21 cellular contexts compared by ENCODE assay signal in the genomic region with DNA sequence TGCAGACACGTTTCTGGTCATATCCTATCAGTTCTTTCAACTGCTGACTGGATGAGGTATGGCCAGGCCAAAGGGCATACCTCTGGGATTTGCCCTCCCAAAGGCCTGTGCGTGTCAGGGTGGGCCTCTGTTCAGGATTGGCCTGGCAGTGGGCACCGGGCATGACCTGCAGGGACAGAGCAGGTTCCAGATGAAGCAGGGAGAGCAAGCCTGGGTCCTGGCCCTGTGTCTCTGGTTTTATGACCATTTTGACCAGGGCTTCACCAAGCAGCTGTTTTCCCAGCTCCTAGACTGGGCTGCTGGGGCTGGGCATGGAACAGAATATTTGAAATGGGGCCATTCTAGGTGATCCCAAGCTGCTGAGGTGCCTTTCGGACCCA. TPM values are rescaled to one million over a fixed set of nuclear protein-coding genes. Genes with fewer than 3 reads are reported as not detected.
DNase-seq lines count a peak whose midpoint lies in the region; ATAC-seq, FAIRE-seq and TF ChIP-seq lines count a peak whose summit lies in the region.
"Had no signal": no experiment of that assay in that cellular context is flagged by ENCODE, and none has a peak within 500 bp of the region (broad histone marks: within the 10 kb centered on the region; RNA-seq: fewer than 3 reads in every experiment).

No MANE protein-coding gene starts in this region.

- intact Hi-C loops in right lobe of liver (cut with DNase I) (no loop called here), HepG2 (cut with micrococcal nuclease; ENCODE audit: unreplicated experiment) (no loop called here), pancreas (cut with DNase I) (no loop called here)

- no TSS peak for BruUV-seq in HepG2 (replicated peaks; lab: Mats Ljungman, UMichigan)

- in situ Hi-C loops in HepG2 (cut with HindIII; ENCODE audit: extremely low pct_ligation_motif_present, low pct_unique_long_range_greater_than_20kb): no loop called here

- H3K9me3 ChIP-seq in right lobe of liver (no peaks in the 10 kb centered on the region), HepG2 (ENCODE audit: low read length) (no peaks in the 10 kb centered on the region), esophagus (ENCODE audit: control insufficient read depth in 2 of 2, insufficient read depth in 1 of 2, low read depth in 1 of 2, low read length in 1 of 2) (no peaks in the 10 kb centered on the region), pancreas (no peaks in the 10 kb centered on the region), gastroesophageal sphincter (no peaks in the 10 kb centered on the region)

- TF ChIP-seq RAD21 in HepG2 (CRISPR knock-in tag; IDR thresholded peaks at IDR 0.05): no peak

- H3K4me1 Mint-ChIP-seq in T-helper 2 cell treated with Interferon-gamma antibody and Interleukin-4, amounts not matched to agents 5 μg/mL and 100 μg/mL, for 36 hours (ENCODE audit: low read depth): no peaks in the 10 kb centered on the region
- H3K4me1 Mint-ChIP-seq: nephron progenitor cell had no signal

- WGBS in right lobe of liver (ENCODE audit: insufficient coverage, low coverage, low lambda C conversion rate, missing lambda C conversion rate): 14% methylated on average over 1 of the region's 4 CpGs
- 6% methylated on average over 4 of the region's 4 CpGs for WGBS in HepG2 (ENCODE audit: low lambda C conversion rate)
- 54 to 55% methylated on average over 4 of the region's 4 CpGs for WGBS in esophagus, 2 donors
- WGBS in pancreas, 2 donors: 46 to 61% methylated on average over 4 of the region's 4 CpGs
- 100% methylated on average over 1 of the region's 4 CpGs; no CpG with 5 or more reads in 1 of the 2 donors for WGBS in gastroesophageal sphincter (ENCODE audit: low coverage in 1 of 2), 2 donors

- H4K20me1 ChIP-seq in HepG2 (ENCODE audit: insufficient read depth, low read length): no peaks in the 10 kb centered on the region

- CTCF ChIA-PET in HepG2 (lab: Yijun Ruan, JAX; ENCODE audit: low intra/inter-chr PET ratio, low total read pairs): no interaction called here

- no peak overlapping the region for H3K4me2 ChIP-seq in HepG2 (ENCODE audit: low read depth, low read length)

- H3K36me3 Mint-ChIP-seq in T-helper 2 cell treated with Interferon-gamma antibody and Interleukin-4, amounts not matched to agents 5 μg/mL and 100 μg/mL, for 36 hours (ENCODE audit: low read depth): no peaks in the 10 kb centered on the region

- no peak overlapping the region for H3K9ac ChIP-seq in HepG2 (ENCODE audit: insufficient read depth, low read depth, low read length)

- H3K4me1 ChIP-seq in right lobe of liver: no peaks in the 10 kb centered on the region
- no peaks in the 10 kb centered on the region for H3K4me1 ChIP-seq in HepG2 (ENCODE audit: insufficient read depth, low read length)
- peaks cover 0 to 31% of the 10 kb centered on the region in 2 donors for H3K4me1 ChIP-seq in esophagus (ENCODE audit: control insufficient read depth in 2 of 2, insufficient read depth in 2 of 2, low read length in 1 of 2)
- H3K4me1 ChIP-seq in pancreas: peaks cover 10 to 30% (median 12%) of the 10 kb centered on the region in 3 donors
- no peaks in the 10 kb centered on the region for H3K4me1 ChIP-seq in gastroesophageal sphincter

- DNase-seq in right lobe of liver (peak; percentile 4 to 30 (median 22)), HepG2 (ENCODE audit: low spot score) (no peak), pancreas (no peak), NCI-H345 treated with DMSO at 0.1 percent for 48 hours (lab: John Stamatoyannopoulos, UW; ENCODE audit: unreplicated experiment) (no peak), NCI-H1417 (lab: John Stamatoyannopoulos, UW) (no peak)
- DNase-seq in T-helper 2 cell treated with Interferon-gamma antibody and Interleukin-4, amounts not matched to agents 5 μg/mL and 100 μg/mL, for 36 hours (ENCODE audit: low spot score): no peak
- DNase-seq: activated gamma-delta T cell; DND-41; effector CD4-positive, alpha-beta T cell; mesenchymal stem cell; MM.1S; NCI-H1694 treated with DMSO at 0.1 percent for 48 hours; NCI-H446 treated with DMSO at 0.1 percent for 48 hours; nephron progenitor cell; retina; SHP77 treated with DMSO at 0.1 percent for 48 hours; stimulated activated naive CD8-positive, alpha-beta T cell treated with anti-CD3 and anti-CD28 coated beads, Interleukin-15, Interleukin-2, amounts not matched to agents 100 U/mL and 50 U/mL, for 24 hours had no signal

- H3K27me3 Mint-ChIP-seq in T-helper 2 cell treated with Interferon-gamma antibody and Interleukin-4, amounts not matched to agents 5 μg/mL and 100 μg/mL, for 36 hours (ENCODE audit: low read depth): no peaks in the 10 kb centered on the region

- H3K27me3 ChIP-seq in right lobe of liver (no peaks in the 10 kb centered on the region), HepG2 (ENCODE audit: control insufficient read depth in 1 of 2, insufficient read depth in 2 of 2, low read length in 2 of 2) (peaks cover 11 to 29% of the 10 kb centered on the region in 2 experiments; a peak in 4 of 5 replicates), esophagus (ENCODE audit: control insufficient read depth in 1 of 2, insufficient read depth in 2 of 2, low read length in 2 of 2) (no peaks in the 10 kb centered on the region), pancreas (no peaks in the 10 kb centered on the region), gastroesophageal sphincter (no peaks in the 10 kb centered on the region)

- H3K27ac Mint-ChIP-seq in T-helper 2 cell treated with Interferon-gamma antibody and Interleukin-4, amounts not matched to agents 5 μg/mL and 100 μg/mL, for 36 hours: no peak overlapping the region
- H3K27ac Mint-ChIP-seq: nephron progenitor cell; T-helper 1 cell treated with Interleukin-12 subunit alpha and Interleukin-12 subunit beta and Interleukin-4 antibody, amounts not matched to agents 30 μg/mL and 1 μg/mL, for 36 hours had no signal

- POLR2A ChIA-PET in HepG2 (lab: Yijun Ruan, JAX): no interaction called here

- no peak overlapping the region for H2AFZ ChIP-seq in HepG2 (ENCODE audit: low read length)

- no peak for FAIRE-seq in HepG2 (lab: Jason Lieb, UNC)
- FAIRE-seq in pancreas (lab: Jason Lieb, UNC): no peak
- FAIRE-seq: H54 had no signal

- no peaks in the 10 kb centered on the region for H3K9me3 Mint-ChIP-seq in T-helper 2 cell treated with Interferon-gamma antibody and Interleukin-4, amounts not matched to agents 5 μg/mL and 100 μg/mL, for 36 hours
- H3K9me3 Mint-ChIP-seq: nephron progenitor cell; T-helper 1 cell treated with Interleukin-12 subunit alpha and Interleukin-12 subunit beta and Interleukin-4 antibody, amounts not matched to agents 30 μg/mL and 1 μg/mL, for 36 hours had no signal

- TF ChIP-seq EP300 in HepG2 (IDR thresholded peaks at IDR 0.05; ENCODE audit: low read depth in 2 of 2, low read length in 2 of 2): no peak
- TF ChIP-seq EP300 in HepG2 (CRISPR knock-in tag; IDR thresholded peaks at IDR 0.05; ENCODE audit: borderline replicate concordance): no peak
- TF ChIP-seq EP300 in gastroesophageal sphincter (IDR thresholded peaks at IDR 0.05): no peak

- TF ChIP-seq POLR2A in right lobe of liver (IDR thresholded peaks at IDR 0.05) (no peak), HepG2 (IDR thresholded peaks at IDR 0.05; ENCODE audit: insufficient read depth in 1 of 2, low read depth in 2 of 2, low read length in 2 of 2) (no peak), gastroesophageal sphincter (IDR thresholded peaks at IDR 0.05) (no peak)

- no peaks in the 10 kb centered on the region for H3K79me2 ChIP-seq in HepG2 (ENCODE audit: insufficient read depth, low read length)

- H3K4me3 ChIP-seq in right lobe of liver: no peak overlapping the region
- H3K4me3 ChIP-seq in HepG2 (replicated peaks in 1 of 3; ENCODE audit: insufficient read depth in 1 of 3, low read depth in 2 of 3, low read length in 3 of 3): no peak overlapping the region
- no peak overlapping the region for H3K4me3 ChIP-seq in esophagus (ENCODE audit: low read depth in 1 of 2, low read length in 2 of 2)
- peak overlapping the region in 2 of 4 donors; percentile 35 to 41 for H3K4me3 ChIP-seq in pancreas
- no peak overlapping the region for H3K4me3 ChIP-seq in gastroesophageal sphincter

- H3K36me3 ChIP-seq in right lobe of liver (no peaks in the 10 kb centered on the region), HepG2 (replicated peaks in 1 of 2; ENCODE audit: control insufficient read depth in 1 of 2, insufficient read depth in 2 of 2, low read length in 2 of 2) (no peaks in the 10 kb centered on the region), esophagus (ENCODE audit: control insufficient read depth in 2 of 2, insufficient read depth in 2 of 2, low read length in 1 of 2) (peaks cover 0 to 4% of the 10 kb centered on the region in 2 donors), pancreas (no peaks in the 10 kb centered on the region), gastroesophageal sphincter (no peaks in the 10 kb centered on the region)

- no peak overlapping the region for H3K4me3 Mint-ChIP-seq in T-helper 2 cell treated with Interferon-gamma antibody and Interleukin-4, amounts not matched to agents 5 μg/mL and 100 μg/mL, for 36 hours
- H3K4me3 Mint-ChIP-seq: nephron progenitor cell; T-helper 1 cell treated with Interleukin-12 subunit alpha and Interleukin-12 subunit beta and Interleukin-4 antibody, amounts not matched to agents 30 μg/mL and 1 μg/mL, for 36 hours had no signal

- TF ChIP-seq CTCF in right lobe of liver (IDR thresholded peaks at IDR 0.05) (no peak), HepG2 (CRISPR knock-in tag; IDR thresholded peaks at IDR 0.05) (no peak), pancreas (IDR thresholded peaks at IDR 0.05) (no peak), gastroesophageal sphincter (IDR thresholded peaks at IDR 0.05) (no peak)

- ATAC-seq in right lobe of liver (no peak), HepG2 (no peak), pancreas (no peak), gastroesophageal sphincter (no peak)
- ATAC-seq: stimulated activated naive CD8-positive, alpha-beta T cell treated with anti-CD3 and anti-CD28 coated beads, Interleukin-15, Interleukin-2, amounts not matched to agents 100 U/mL and 50 U/mL, for 24 hours had no signal

- H3K27ac ChIP-seq in right lobe of liver (no peak overlapping the region), HepG2 (ENCODE audit: extremely low read length, insufficient read depth, low read length) (no peak overlapping the region), esophagus (ENCODE audit: low read depth in 2 of 2, low read length in 1 of 2) (peak overlapping the region; percentile 73 to 79), pancreas (peak overlapping the region; percentile 38 to 78 (median 62)), gastroesophageal sphincter (no peak overlapping the region)

RNA-seq across cellular contexts. Expression of gene PROM2, which starts 0.3 kb away (rescaled TPM):
- total RNA-seq in right lobe of liver (under 1 TPM; 0.06 to 0.64 (median 0.43) TPM), HepG2 (2016; rRNA removed; fragmentation: Illumina TruSeq; extraction: Trizol) (not detected in 2 replicates), pancreas (10 to 100 TPM in 5 of 6 donors, 1 to 10 TPM in 1; 9.5 to 20.4 (median 12.8) TPM), gastroesophageal sphincter (10 to 100 TPM in 2 of 4 donors, 1 to 10 TPM in 1, under 1 TPM in 1; 0.94 to 36.4 (median 6.8) TPM)
- not detected in 2 replicates for total RNA-seq in HepG2 (2016; cell fraction: cytosol; rRNA removed; fragmentation: Illumina TruSeq; extraction: Trizol; ENCODE audit: low read depth)
- total RNA-seq in HepG2 (2016; cell fraction: insoluble cytoplasmic fraction; rRNA removed; fragmentation: Illumina TruSeq; extraction: Trizol): not detected in 2 replicates
- not detected in 2 replicates for total RNA-seq in HepG2 (2016; cell fraction: membrane; rRNA removed; fragmentation: Illumina TruSeq; extraction: Trizol)
- not detected in 2 replicates for total RNA-seq in HepG2 (2016; cell fraction: nucleus; rRNA removed; fragmentation: Illumina TruSeq; extraction: Trizol)
- polyA plus RNA-seq in HepG2 (2011; rRNA removed) (not detected in 2 replicates), esophagus (10 to 100 TPM; 56.0 to 82.4 TPM), pancreas (10 to 100 TPM in 1 of 2 donors, 1 to 10 TPM in 1; 8.3 to 12.5 TPM)
- not detected in 2 replicates for polyA plus RNA-seq in HepG2 (2011; cell fraction: cytosol; rRNA removed)
- polyA plus RNA-seq in HepG2 (2011; cell fraction: nucleus; rRNA removed): 0.13 TPM in 1 of 2 replicates, not detected in the other
- not detected in 2 replicates for polyA plus RNA-seq in HepG2 (2012)
- polyA plus RNA-seq in HepG2 (2016; cell fraction: cytosol; fragmentation: Illumina TruSeq; extraction: Trizol; ENCODE audit: low read depth): not detected in 2 replicates
- polyA plus RNA-seq in HepG2 (2016; cell fraction: insoluble cytoplasmic fraction; fragmentation: Illumina TruSeq; extraction: Trizol; ENCODE audit: low read depth): not detected in 2 replicates
- not detected in 2 replicates for polyA plus RNA-seq in HepG2 (2016; cell fraction: membrane; fragmentation: Illumina TruSeq; extraction: Trizol; ENCODE audit: low read depth)
- not detected in 2 replicates for polyA plus RNA-seq in HepG2 (2016; cell fraction: nucleus; fragmentation: Illumina TruSeq; extraction: Trizol; ENCODE audit: insufficient read depth, low read depth)
- 0.87 TPM in 1 of 2 replicates, not detected in the other for polyA minus RNA-seq in HepG2 (2011; rRNA and poly(A)+ RNA removed; ENCODE audit: low replicate concordance)
- polyA minus RNA-seq in HepG2 (2011; cell fraction: cytosol; rRNA and poly(A)+ RNA removed): not detected in 2 replicates
- polyA minus RNA-seq in HepG2 (2011; cell fraction: nucleus; rRNA and poly(A)+ RNA removed): not detected in 2 replicates

RNA-seq across cellular contexts. Expression of gene KCNIP3, which starts 23.2 kb away (rescaled TPM):
- total RNA-seq in right lobe of liver: 1 to 10 TPM in 4 of 6 experiments, under 1 TPM in 2; 0.46 to 3.3 (median 1.2) TPM
- total RNA-seq in HepG2 (2016; rRNA removed; fragmentation: Illumina TruSeq; extraction: Trizol): not detected in 2 replicates
- total RNA-seq in HepG2 (2016; cell fraction: cytosol; rRNA removed; fragmentation: Illumina TruSeq; extraction: Trizol; ENCODE audit: low read depth): not detected in 2 replicates
- total RNA-seq in HepG2 (2016; cell fraction: insoluble cytoplasmic fraction; rRNA removed; fragmentation: Illumina TruSeq; extraction: Trizol): not detected in 2 replicates
- 0.15 TPM in 1 of 2 replicates, not detected in the other for total RNA-seq in HepG2 (2016; cell fraction: membrane; rRNA removed; fragmentation: Illumina TruSeq; extraction: Trizol)
- not detected in 2 replicates for total RNA-seq in HepG2 (2016; cell fraction: nucleus; rRNA removed; fragmentation: Illumina TruSeq; extraction: Trizol)
- not detected in 2 replicates for polyA plus RNA-seq in HepG2 (2011; rRNA removed)
- not detected in 2 replicates for polyA plus RNA-seq in HepG2 (2011; cell fraction: cytosol; rRNA removed)
- not detected in 2 replicates for polyA plus RNA-seq in HepG2 (2011; cell fraction: nucleus; rRNA removed)
- polyA plus RNA-seq in HepG2 (2012): not detected in 2 replicates
- polyA plus RNA-seq in HepG2 (2016; cell fraction: cytosol; fragmentation: Illumina TruSeq; extraction: Trizol; ENCODE audit: low read depth): not detected in 2 replicates
- polyA plus RNA-seq in HepG2 (2016; cell fraction: insoluble cytoplasmic fraction; fragmentation: Illumina TruSeq; extraction: Trizol; ENCODE audit: low read depth): not detected in 2 replicates
- not detected in 2 replicates for polyA plus RNA-seq in HepG2 (2016; cell fraction: membrane; fragmentation: Illumina TruSeq; extraction: Trizol; ENCODE audit: low read depth)
- not detected in 2 replicates for polyA plus RNA-seq in HepG2 (2016; cell fraction: nucleus; fragmentation: Illumina TruSeq; extraction: Trizol; ENCODE audit: insufficient read depth, low read depth)
- polyA minus RNA-seq in HepG2 (2011; rRNA and poly(A)+ RNA removed; ENCODE audit: low replicate concordance): 0.07 TPM in 1 of 2 replicates, not detected in the other
- not detected in 2 replicates for polyA minus RNA-seq in HepG2 (2011; cell fraction: cytosol; rRNA and poly(A)+ RNA removed)
- polyA minus RNA-seq in HepG2 (2011; cell fraction: nucleus; rRNA and poly(A)+ RNA removed): not detected in 2 replicates
- 1 to 10 TPM; 2.0 to 2.2 TPM for polyA plus RNA-seq in esophagus
- 1 to 10 TPM; 3.5 to 7.5 (median 3.6) TPM for total RNA-seq in pancreas
- 1 to 10 TPM; 3.5 to 4.5 TPM for polyA plus RNA-seq in pancreas
- total RNA-seq in gastroesophageal sphincter: 10 to 100 TPM; 14.4 to 41.4 (median 20.0) TPM

Comparison
In these comparisons a context has a peak if more than half of its experiments do, and no peak if none do; other contexts are left out.
1. DNase-seq: peak in right lobe of liver (3 of 3); none in HepG2 (single experiment), pancreas (0 of 6), T-helper 2 cell treated with Interferon-gamma antibody and Interleukin-4, amounts not matched to agents 5 μg/mL and 100 μg/mL, for 36 hours (single experiment), NCI-H345 treated with DMSO at 0.1 percent for 48 hours (single experiment) and NCI-H1417 (0 of 3).
2. H3K27ac ChIP-seq: peak in esophagus (2 of 2) and pancreas (4 of 4); none in right lobe of liver (0 of 3), HepG2 (single experiment) and gastroesophageal sphincter (0 of 4).